In the genomic region with DNA sequence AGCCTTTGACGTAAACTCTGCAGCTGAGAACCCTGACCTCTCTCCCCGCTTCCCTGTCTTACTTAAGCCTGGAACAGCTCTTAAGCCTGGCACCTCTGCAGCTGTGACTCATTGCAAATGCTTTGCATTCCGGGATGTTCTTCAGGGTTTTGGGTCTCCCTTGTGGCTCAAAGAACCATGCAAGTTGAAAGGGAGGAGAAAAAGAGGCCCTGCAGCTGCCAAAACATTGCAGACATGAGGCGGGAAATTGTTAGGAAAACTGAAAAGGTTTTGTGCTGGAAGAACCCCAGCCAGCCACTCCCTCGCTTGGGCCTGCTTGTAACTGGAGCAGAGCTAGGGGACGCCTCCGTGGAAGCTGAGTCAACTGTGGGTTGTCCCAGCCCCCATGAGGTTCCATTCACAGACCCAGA, we compare ENCODE assay signal across 10 cellular contexts.
A peak's percentile ranks its signal among the peaks of the same experiment; 100 is the strongest.
DNase-seq lines count a peak whose midpoint lies in the region; ATAC-seq and TF ChIP-seq lines count a peak whose summit lies in the region.
"Had no signal": no experiment of that assay in that cellular context is flagged by ENCODE, and none has a peak within 500 bp of the region (broad histone marks: within the 10 kb centered on the region; RNA-seq: fewer than 3 reads in every experiment).

No MANE protein-coding gene starts in this region.

- peaks cover 0 to 16% (median 4%) of the 10 kb centered on the region in 12 donors for H3K4me1 ChIP-seq in heart left ventricle
- H3K4me1 ChIP-seq in BE2C, result no peaks in the 10 kb centered on the region

- H3K27me3 ChIP-seq in heart left ventricle (no peaks in the 10 kb centered on the region), BE2C (no peaks in the 10 kb centered on the region)

- H3K4me3 ChIP-seq in heart left ventricle (no peak overlapping the region), BE2C (ENCODE audit: low read depth, low read length) (no peak overlapping the region)

- WGBS in heart left ventricle, 4 donors, result 55 to 68% (median 62%) methylated on average over 7 of the region's 7 CpGs

- H3K9me3 Mint-ChIP-seq in WTC11, result peaks cover 11% of the 10 kb centered on the region
- H3K9me3 Mint-ChIP-seq: activated naive CD4-positive, alpha-beta T cell treated with anti-CD3 and anti-CD28 coated beads, Interleukin-2, amount 50 U/mL, for 24 hours had no signal

- ATAC-seq in WTC11 (peak; percentile 87), heart left ventricle (peak; percentile 86 to 95 (median 92)), HG02884 (IDR thresholded peaks at IDR 0.05; ENCODE audit: unreplicated experiment) (no peak), HG03095 (IDR thresholded peaks at IDR 0.05; ENCODE audit: unreplicated experiment) (no peak)

- H3K27me3 Mint-ChIP-seq in WTC11 (ENCODE audit: low read depth), result no peaks in the 10 kb centered on the region

- peaks cover 5% of the 10 kb centered on the region for H3K36me3 Mint-ChIP-seq in WTC11
- H3K36me3 Mint-ChIP-seq: activated naive CD4-positive, alpha-beta T cell treated with anti-CD3 and anti-CD28 coated beads, Interleukin-2, amount 50 U/mL, for 24 hours had no signal

- no peak for TF ChIP-seq POLR2A in heart left ventricle (IDR thresholded peaks at IDR 0.05)

- intact Hi-C loops in heart left ventricle (cut with DNase I) (no loop called here), posterior vena cava (cut with DNase I) (no loop called here)

- H3K9me3 ChIP-seq in heart left ventricle (no peaks in the 10 kb centered on the region), BE2C (no peaks in the 10 kb centered on the region)

- H3K36me3 ChIP-seq in heart left ventricle (no peaks in the 10 kb centered on the region), BE2C (no peaks in the 10 kb centered on the region)

- H3K4me1 Mint-ChIP-seq in WTC11, result peaks cover 26% of the 10 kb centered on the region
- H3K4me1 Mint-ChIP-seq: activated naive CD4-positive, alpha-beta T cell treated with anti-CD3 and anti-CD28 coated beads, Interleukin-2, amount 50 U/mL, for 24 hours had no signal

- POLR2A ChIA-PET in WTC11 (lab: Charles Lee), result no interaction called here

- no peak overlapping the region for H3K4me3 Mint-ChIP-seq in WTC11
- H3K4me3 Mint-ChIP-seq: activated naive CD4-positive, alpha-beta T cell treated with anti-CD3 and anti-CD28 coated beads, Interleukin-2, amount 50 U/mL, for 24 hours had no signal

- peak overlapping the region; percentile 24; the same call in 1 of the 2 replicates for H3K27ac Mint-ChIP-seq in WTC11
- H3K27ac Mint-ChIP-seq: activated naive CD4-positive, alpha-beta T cell treated with anti-CD3 and anti-CD28 coated beads, Interleukin-2, amount 50 U/mL, for 24 hours had no signal

- peak overlapping the region in 8 of 12 donors; percentile 13 to 67 (median 48) for H3K27ac ChIP-seq in heart left ventricle

- TF ChIP-seq CTCF in WTC11 (IDR thresholded peaks at IDR 0.05) (no peak), heart left ventricle (IDR thresholded peaks at IDR 0.05) (no peak), BE2C (IDR thresholded peaks at IDR 0.05; ENCODE audit: low read depth, low read length) (no peak)

- DNase-seq in EL (peak; percentile 100), WTC11 (ENCODE audit: low spot score) (peak; percentile 22), heart left ventricle (peak; percentile 43 to 85 (median 74)), posterior vena cava (ENCODE audit: low spot score) (peak; percentile 95), SKM-1 treated with dmso at 0.1 percent for 144 hours (lab: John Stamatoyannopoulos, UW; ENCODE audit: unreplicated experiment) (no peak), BE2C (no peak)
- DNase-seq: MV-4-11 had no signal

- CTCF ChIA-PET in WTC11 (lab: Charles Lee), result interaction anchor here (0.9 to 1.2 kb wide), 2 partner anchors 8 to 50 kb away, joined by 4 to 7 read pairs; no protein-coding TSS in a partner anchor

TF ChIP-seq in WTC11, 78 proteins besides CTCF, POLR2A, EP300 and RAD21:
- TF ChIP-seq HMGA2 (CRISPR knock-in tag; IDR thresholded peaks at IDR 0.05) (no peak), GRHL2 (CRISPR knock-in tag; IDR thresholded peaks at IDR 0.05; ENCODE audit: insufficient replicate concordance, severe bottlenecking) (no peak), RORB (CRISPR knock-in tag; IDR thresholded peaks at IDR 0.05) (no peak), ZNF138 (CRISPR knock-in tag; conservative IDR thresholded peaks at IDR 0.05) (no peak), ZNF396 (CRISPR knock-in tag; IDR thresholded peaks at IDR 0.05; ENCODE audit: borderline replicate concordance) (no peak), TEAD1 (CRISPR knock-in tag; IDR thresholded peaks at IDR 0.05) (no peak), SMAD4 (CRISPR knock-in tag; IDR thresholded peaks at IDR 0.05) (no peak), ZNF263 (CRISPR knock-in tag; IDR thresholded peaks at IDR 0.05; ENCODE audit: low read depth) (no peak), ATF1 (CRISPR knock-in tag; IDR thresholded peaks at IDR 0.05) (no peak), ZBTB21 (CRISPR knock-in tag; IDR thresholded peaks at IDR 0.05; ENCODE audit: borderline replicate concordance) (no peak), GTF2I (CRISPR knock-in tag; conservative IDR thresholded peaks at IDR 0.05) (no peak), MXD4 (CRISPR knock-in tag; IDR thresholded peaks at IDR 0.05; ENCODE audit: borderline replicate concordance) (no peak), TCF7 (CRISPR knock-in tag; IDR thresholded peaks at IDR 0.05; ENCODE audit: low read depth) (no peak), SOX15 (CRISPR knock-in tag; IDR thresholded peaks at IDR 0.05) (no peak), ZNF317 (CRISPR knock-in tag; IDR thresholded peaks at IDR 0.05; ENCODE audit: borderline replicate concordance, low read depth) (no peak)
- TF ChIP-seq, protein P1, sequence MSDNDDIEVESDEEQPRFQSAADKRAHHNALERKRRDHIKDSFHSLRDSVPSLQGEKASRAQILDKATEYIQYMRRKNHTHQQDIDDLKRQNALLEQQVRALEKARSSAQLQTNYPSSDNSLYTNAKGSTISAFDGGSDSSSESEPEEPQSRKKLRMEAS (CRISPR knock-in tag; IDR thresholded peaks at IDR 0.05), result no peak
- TF ChIP-seq, protein P2, sequence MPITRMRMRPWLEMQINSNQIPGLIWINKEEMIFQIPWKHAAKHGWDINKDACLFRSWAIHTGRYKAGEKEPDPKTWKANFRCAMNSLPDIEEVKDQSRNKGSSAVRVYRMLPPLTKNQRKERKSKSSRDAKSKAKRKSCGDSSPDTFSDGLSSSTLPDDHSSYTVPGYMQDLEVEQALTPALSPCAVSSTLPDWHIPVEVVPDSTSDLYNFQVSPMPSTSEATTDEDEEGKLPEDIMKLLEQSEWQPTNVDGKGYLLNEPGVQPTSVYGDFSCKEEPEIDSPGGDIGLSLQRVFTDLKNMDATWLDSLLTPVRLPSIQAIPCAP (CRISPR knock-in tag; IDR thresholded peaks at IDR 0.05), result no peak
- TF ChIP-seq, protein P3, sequence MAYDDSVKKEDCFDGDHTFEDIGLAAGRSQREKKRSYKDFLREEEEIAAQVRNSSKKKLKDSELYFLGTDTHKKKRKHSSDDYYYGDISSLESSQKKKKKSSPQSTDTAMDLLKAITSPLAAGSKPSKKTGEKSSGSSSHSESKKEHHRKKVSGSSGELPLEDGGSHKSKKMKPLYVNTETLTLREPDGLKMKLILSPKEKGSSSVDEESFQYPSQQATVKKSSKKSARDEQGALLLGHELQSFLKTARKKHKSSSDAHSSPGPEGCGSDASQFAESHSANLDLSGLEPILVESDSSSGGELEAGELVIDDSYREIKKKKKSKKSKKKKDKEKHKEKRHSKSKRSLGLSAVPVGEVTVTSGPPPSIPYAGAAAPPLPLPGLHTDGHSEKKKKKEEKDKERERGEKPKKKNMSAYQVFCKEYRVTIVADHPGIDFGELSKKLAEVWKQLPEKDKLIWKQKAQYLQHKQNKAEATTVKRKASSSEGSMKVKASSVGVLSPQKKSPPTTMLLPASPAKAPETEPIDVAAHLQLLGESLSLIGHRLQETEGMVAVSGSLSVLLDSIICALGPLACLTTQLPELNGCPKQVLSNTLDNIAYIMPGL (CRISPR knock-in tag; IDR thresholded peaks at IDR 0.05), result no peak
- TF ChIP-seq, protein P4, sequence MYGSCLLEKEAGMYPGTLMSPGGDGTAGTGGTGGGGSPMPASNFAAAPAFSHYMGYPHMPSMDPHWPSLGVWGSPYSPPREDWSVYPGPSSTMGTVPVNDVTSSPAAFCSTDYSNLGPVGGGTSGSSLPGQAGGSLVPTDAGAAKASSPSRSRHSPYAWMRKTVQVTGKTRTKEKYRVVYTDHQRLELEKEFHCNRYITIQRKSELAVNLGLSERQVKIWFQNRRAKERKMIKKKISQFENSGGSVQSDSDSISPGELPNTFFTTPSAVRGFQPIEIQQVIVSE (CRISPR knock-in tag; IDR thresholded peaks at IDR 0.05; ENCODE audit: borderline replicate concordance), result no peak

Comparison
In these comparisons a context has a peak if more than half of its experiments do, and no peak if none do; other contexts are left out.
1. DNase-seq: peak in EL (single experiment), WTC11 (single experiment), heart left ventricle (5 of 5) and posterior vena cava (single experiment); none in SKM-1 treated with dmso at 0.1 percent for 144 hours (single experiment) and BE2C (single experiment).
2. ATAC-seq: peak in WTC11 (single experiment) and heart left ventricle (4 of 4); none in HG02884 (single experiment) and HG03095 (single experiment).